ENCODE assay signal across 18 cellular contexts in the genomic region with DNA sequence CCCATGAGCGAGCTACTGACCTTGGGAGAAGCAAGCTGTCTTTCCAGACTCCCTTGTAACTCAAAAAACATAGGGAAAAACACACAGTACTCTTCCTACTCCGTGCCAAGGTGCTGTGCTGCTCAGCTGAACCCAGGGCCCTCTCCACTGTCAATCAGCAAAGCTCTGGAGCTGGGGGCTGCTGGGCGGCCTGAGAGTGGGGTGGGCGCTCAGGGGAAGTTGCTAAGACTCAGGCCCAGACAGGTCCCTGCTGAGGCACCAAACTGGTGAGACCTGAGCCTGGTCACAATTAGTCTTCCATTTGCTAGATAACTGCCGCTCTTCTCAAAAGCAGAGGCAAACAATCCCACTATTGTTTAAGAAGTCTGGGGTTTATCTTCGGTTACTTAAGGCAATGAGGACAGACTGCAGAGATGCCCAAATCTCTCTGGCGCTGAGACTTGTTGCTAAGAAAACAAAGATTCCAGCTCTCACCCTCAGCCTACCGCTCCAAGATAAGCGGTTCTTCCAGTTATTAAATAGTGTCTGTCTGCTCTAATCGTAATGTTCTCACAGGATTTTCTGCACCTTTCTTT. TPM values are rescaled to one million over a fixed set of nuclear protein-coding genes. Genes with fewer than 3 reads are reported as not detected.
DNase-seq lines count a peak whose midpoint lies in the region; ATAC-seq and TF ChIP-seq lines count a peak whose summit lies in the region.
"Had no signal": no experiment of that assay in that cellular context is flagged by ENCODE, and none has a peak within 500 bp of the region (broad histone marks: within the 10 kb centered on the region; RNA-seq: fewer than 3 reads in every experiment).

No MANE protein-coding gene starts in this region.

- no peak overlapping the region for H3K4me3 Mint-ChIP-seq in neural progenitor cell
- no peak overlapping the region for H3K4me3 Mint-ChIP-seq in activated T-helper 1 cell treated with anti-CD3 and anti-CD28 coated beads, Interleukin-12 subunit alpha, Interleukin-12 subunit beta, Interleukin-2, Interleukin-4 antibody, amounts not matched to agents 30 ng/mL and 10 ng/mL and 1 ng/mL, durations not matched to agents 14 hours and 24 hours and 36 hours
- no peak overlapping the region for H3K4me3 Mint-ChIP-seq in activated CD4-positive, alpha-beta memory T cell treated with anti-CD3 and anti-CD28 coated beads for 36 hours
- H3K4me3 Mint-ChIP-seq: CD4-positive, CD25-positive, alpha-beta regulatory T cell had no signal

- peak overlapping the region; percentile 51 for H3K4me2 ChIP-seq in neural progenitor cell

- POLR2A ChIA-PET in activated CD4-positive, alpha-beta memory T cell treated with anti-CD3 and anti-CD28 coated beads for 36 hours (lab: Charles Lee) = no interaction called here

- no peaks in the 10 kb centered on the region for H3K27me3 ChIP-seq in right cardiac atrium (ENCODE audit: control insufficient read depth, insufficient read depth)
- H3K27me3 ChIP-seq in left ventricle myocardium inferior (ENCODE audit: low read depth) = peaks cover 6% of the 10 kb centered on the region
- no peaks in the 10 kb centered on the region for H3K27me3 ChIP-seq in neural progenitor cell
- H3K27me3 ChIP-seq: BE2C had no signal

- H4K20me1 ChIP-seq in neural progenitor cell (ENCODE audit: low read depth) = no peaks in the 10 kb centered on the region

- H3K4me1 ChIP-seq in right cardiac atrium (ENCODE audit: control insufficient read depth, insufficient read depth, low read length) = no peaks in the 10 kb centered on the region
- H3K4me1 ChIP-seq in left ventricle myocardium inferior = peaks cover 9% of the 10 kb centered on the region
- H3K4me1 ChIP-seq in neural progenitor cell = peaks cover 19% of the 10 kb centered on the region
- H3K4me1 ChIP-seq: Caco-2 had no signal

- H3K9me3 ChIP-seq in right cardiac atrium (ENCODE audit: control insufficient read depth, low read length) = no peaks in the 10 kb centered on the region
- no peaks in the 10 kb centered on the region for H3K9me3 ChIP-seq in left ventricle myocardium inferior (replicated peaks)
- no peaks in the 10 kb centered on the region for H3K9me3 ChIP-seq in neural progenitor cell (ENCODE audit: low read depth)
- H3K9me3 ChIP-seq: BE2C, Caco-2 had no signal

- CTCF ChIA-PET in activated CD4-positive, alpha-beta memory T cell treated with anti-CD3 and anti-CD28 coated beads for 36 hours (lab: Charles Lee) = no interaction called here

- H3K27ac ChIP-seq in right cardiac atrium (ENCODE audit: low read length) = no peak overlapping the region
- no peak overlapping the region for H3K27ac ChIP-seq in left ventricle myocardium inferior (replicated peaks)
- H3K27ac ChIP-seq in neural progenitor cell = no peak overlapping the region

- WGBS in right cardiac atrium = 44% methylated on average over 10 of the region's 10 CpGs

- no peaks in the 10 kb centered on the region for H3K36me3 ChIP-seq in left ventricle myocardium inferior
- H3K36me3 ChIP-seq in neural progenitor cell = no peaks in the 10 kb centered on the region
- H3K36me3 ChIP-seq: BE2C had no signal

- H2AFZ ChIP-seq in neural progenitor cell (replicated peaks) = peak overlapping the region; percentile 9

- H3K36me3 Mint-ChIP-seq in neural progenitor cell = no peaks in the 10 kb centered on the region
- no peaks in the 10 kb centered on the region for H3K36me3 Mint-ChIP-seq in activated T-helper 1 cell treated with anti-CD3 and anti-CD28 coated beads, Interleukin-12 subunit alpha, Interleukin-12 subunit beta, Interleukin-2, Interleukin-4 antibody, amounts not matched to agents 30 ng/mL and 10 ng/mL and 1 ng/mL, durations not matched to agents 14 hours and 24 hours and 36 hours (ENCODE audit: low read depth)
- no peaks in the 10 kb centered on the region for H3K36me3 Mint-ChIP-seq in activated CD4-positive, alpha-beta memory T cell treated with anti-CD3 and anti-CD28 coated beads for 36 hours
- H3K36me3 Mint-ChIP-seq: CD4-positive, CD25-positive, alpha-beta regulatory T cell had no signal

- peak; percentile 34 to 41 for ATAC-seq in right cardiac atrium
- no peak for ATAC-seq in stimulated activated naive CD8-positive, alpha-beta T cell treated with anti-CD3 and anti-CD28 coated beads, Interleukin-15, Interleukin-2, amounts not matched to agents 100 U/mL and 50 U/mL, for 24 hours

- no peak overlapping the region for H3K9ac ChIP-seq in neural progenitor cell

- H3K27me3 Mint-ChIP-seq in neural progenitor cell (ENCODE audit: insufficient read depth, low read depth) = no peaks in the 10 kb centered on the region
- peaks cover 10% of the 10 kb centered on the region for H3K27me3 Mint-ChIP-seq in activated T-helper 1 cell treated with anti-CD3 and anti-CD28 coated beads, Interleukin-12 subunit alpha, Interleukin-12 subunit beta, Interleukin-2, Interleukin-4 antibody, amounts not matched to agents 30 ng/mL and 10 ng/mL and 1 ng/mL, durations not matched to agents 14 hours and 24 hours and 36 hours (ENCODE audit: insufficient read depth)
- H3K27me3 Mint-ChIP-seq in activated CD4-positive, alpha-beta memory T cell treated with anti-CD3 and anti-CD28 coated beads for 36 hours = no peaks in the 10 kb centered on the region
- H3K27me3 Mint-ChIP-seq: CD4-positive, CD25-positive, alpha-beta regulatory T cell had no signal

- H3K9me3 Mint-ChIP-seq in neural progenitor cell = no peaks in the 10 kb centered on the region
- no peaks in the 10 kb centered on the region for H3K9me3 Mint-ChIP-seq in activated T-helper 1 cell treated with anti-CD3 and anti-CD28 coated beads, Interleukin-12 subunit alpha, Interleukin-12 subunit beta, Interleukin-2, Interleukin-4 antibody, amounts not matched to agents 30 ng/mL and 10 ng/mL and 1 ng/mL, durations not matched to agents 14 hours and 24 hours and 36 hours
- no peaks in the 10 kb centered on the region for H3K9me3 Mint-ChIP-seq in activated CD4-positive, alpha-beta memory T cell treated with anti-CD3 and anti-CD28 coated beads for 36 hours
- H3K9me3 Mint-ChIP-seq: CD4-positive, CD25-positive, alpha-beta regulatory T cell had no signal

- TF ChIP-seq CTCF in left ventricle myocardium inferior (IDR thresholded peaks at IDR 0.05; ENCODE audit: borderline replicate concordance) (no peak), fibroblast of pulmonary artery (IDR thresholded peaks at IDR 0.05; ENCODE audit: low read length, missing control alignments) (no peak), neural progenitor cell (IDR thresholded peaks at IDR 0.05) (no peak)

- no peaks in the 10 kb centered on the region for H3K79me2 ChIP-seq in neural progenitor cell (ENCODE audit: low read depth)

- peaks cover 8% of the 10 kb centered on the region for H3F3A ChIP-seq in neural progenitor cell (ENCODE audit: low read depth)

- H3K4me1 Mint-ChIP-seq in neural progenitor cell = no peaks in the 10 kb centered on the region
- peaks cover 12% of the 10 kb centered on the region for H3K4me1 Mint-ChIP-seq in activated T-helper 1 cell treated with anti-CD3 and anti-CD28 coated beads, Interleukin-12 subunit alpha, Interleukin-12 subunit beta, Interleukin-2, Interleukin-4 antibody, amounts not matched to agents 30 ng/mL and 10 ng/mL and 1 ng/mL, durations not matched to agents 14 hours and 24 hours and 36 hours (ENCODE audit: low read depth)
- H3K4me1 Mint-ChIP-seq in activated CD4-positive, alpha-beta memory T cell treated with anti-CD3 and anti-CD28 coated beads for 36 hours (ENCODE audit: low read depth) = peaks cover 7% of the 10 kb centered on the region

- no peak overlapping the region for H3K4me3 ChIP-seq in right cardiac atrium (ENCODE audit: low read length)
- no peak overlapping the region for H3K4me3 ChIP-seq in left ventricle myocardium inferior
- H3K4me3 ChIP-seq in fibroblast of pulmonary artery (replicated peaks; ENCODE audit: low read depth, low read length) = no peak overlapping the region
- H3K4me3 ChIP-seq in neural progenitor cell = no peak overlapping the region

- peak overlapping the region; percentile 42 for H3K27ac Mint-ChIP-seq in neural progenitor cell
- H3K27ac Mint-ChIP-seq in activated T-helper 1 cell treated with anti-CD3 and anti-CD28 coated beads, Interleukin-12 subunit alpha, Interleukin-12 subunit beta, Interleukin-2, Interleukin-4 antibody, amounts not matched to agents 30 ng/mL and 10 ng/mL and 1 ng/mL, durations not matched to agents 14 hours and 24 hours and 36 hours = no peak overlapping the region
- no peak overlapping the region for H3K27ac Mint-ChIP-seq in activated CD4-positive, alpha-beta memory T cell treated with anti-CD3 and anti-CD28 coated beads for 36 hours
- H3K27ac Mint-ChIP-seq: CD4-positive, CD25-positive, alpha-beta regulatory T cell had no signal

- DNase-seq in right cardiac atrium (no peak), left ventricle myocardium inferior (no peak), fibroblast of pulmonary artery (ENCODE audit: low read depth) (peak; percentile 15), neural progenitor cell (ENCODE audit: low spot score) (peak; percentile 49)
- DNase-seq in activated T-helper 1 cell treated with anti-CD3 and anti-CD28 coated beads, Interleukin-12 subunit alpha, Interleukin-12 subunit beta, Interleukin-2, Interleukin-4 antibody, amounts not matched to agents 30 ng/mL and 10 ng/mL and 1 ng/mL, durations not matched to agents 14 hours and 24 hours and 36 hours (ENCODE audit: low spot score) = no peak
- no peak for DNase-seq in stimulated activated naive CD8-positive, alpha-beta T cell treated with anti-CD3 and anti-CD28 coated beads, Interleukin-15, Interleukin-2, amounts not matched to agents 100 U/mL and 50 U/mL, for 24 hours
- DNase-seq in activated CD4-positive, alpha-beta memory T cell treated with anti-CD3 and anti-CD28 coated beads for 36 hours = no peak
- DNase-seq: BE2C; Caco-2; CD4-positive, CD25-positive, alpha-beta regulatory T cell; IMR-90; NCI-H1436 treated with DMSO at 0.1 percent for 48 hours; NCI-H2029 treated with DMSO at 0.1 percent for 48 hours; NCI-H510A; NCI-H82; OCI-M1; SHP77 had no signal

- intact Hi-C loops in right cardiac atrium (cut with DNase I) = loop anchor here in 1 of 4 donors (10.0 kb wide), 1 partner anchor 183 kb away; no protein-coding TSS in a partner anchor
- intact Hi-C loops in left ventricle myocardium inferior (cut with micrococcal nuclease) = no loop called here
- intact Hi-C loops in activated T-helper 1 cell treated with anti-CD3 and anti-CD28 coated beads, Interleukin-12 subunit alpha, Interleukin-12 subunit beta, Interleukin-2, Interleukin-4 antibody, amounts not matched to agents 30 ng/mL and 10 ng/mL and 1 ng/mL, durations not matched to agents 14 hours and 24 hours and 36 hours (cut with micrococcal nuclease) = no loop called here
- intact Hi-C loops in activated CD4-positive, alpha-beta memory T cell treated with anti-CD3 and anti-CD28 coated beads for 36 hours (cut with micrococcal nuclease) = no loop called here

RNA-seq across cellular contexts. Expression of a gene that starts 22.0 kb away (rescaled TPM):
- total RNA-seq in right cardiac atrium (1 to 10 TPM in 1 of 4 donors, under 1 TPM in 3; 0.40 to 1.1 (median 0.70) TPM), left ventricle myocardium inferior (0.63 TPM), neural progenitor cell (ENCODE audit: low replicate concordance) (1.6 and 3.0 TPM in 2 replicates)
- polyA plus RNA-seq in right cardiac atrium = 0.36 TPM
- 0.16 TPM in 1 of 2 replicates, not detected in the other for total RNA-seq in activated T-helper 1 cell treated with anti-CD3 and anti-CD28 coated beads, Interleukin-12 subunit alpha, Interleukin-12 subunit beta, Interleukin-2, Interleukin-4 antibody, amounts not matched to agents 30 ng/mL and 10 ng/mL and 1 ng/mL, durations not matched to agents 14 hours and 24 hours and 36 hours
- total RNA-seq in activated CD4-positive, alpha-beta memory T cell treated with anti-CD3 and anti-CD28 coated beads for 36 hours = not detected
- total RNA-seq: CD4-positive, CD25-positive, alpha-beta regulatory T cell; MCF 10A had no signal
- polyA plus RNA-seq: CD4-positive, CD25-positive, alpha-beta regulatory T cell had no signal

Comparison
In these comparisons a context has a peak if more than half of its experiments do, and no peak if none do; other contexts are left out.
1. DNase-seq: peak in fibroblast of pulmonary artery (single experiment) and neural progenitor cell (single experiment); none in right cardiac atrium (0 of 3), left ventricle myocardium inferior (single experiment), activated T-helper 1 cell treated with anti-CD3 and anti-CD28 coated beads, Interleukin-12 subunit alpha, Interleukin-12 subunit beta, Interleukin-2, Interleukin-4 antibody, amounts not matched to agents 30 ng/mL and 10 ng/mL and 1 ng/mL, durations not matched to agents 14 hours and 24 hours and 36 hours (single experiment), stimulated activated naive CD8-positive, alpha-beta T cell treated with anti-CD3 and anti-CD28 coated beads, Interleukin-15, Interleukin-2, amounts not matched to agents 100 U/mL and 50 U/mL, for 24 hours (single experiment) and activated CD4-positive, alpha-beta memory T cell treated with anti-CD3 and anti-CD28 coated beads for 36 hours (single experiment).